1 cellular context compared by ENCODE assay signal in the genomic region with DNA sequence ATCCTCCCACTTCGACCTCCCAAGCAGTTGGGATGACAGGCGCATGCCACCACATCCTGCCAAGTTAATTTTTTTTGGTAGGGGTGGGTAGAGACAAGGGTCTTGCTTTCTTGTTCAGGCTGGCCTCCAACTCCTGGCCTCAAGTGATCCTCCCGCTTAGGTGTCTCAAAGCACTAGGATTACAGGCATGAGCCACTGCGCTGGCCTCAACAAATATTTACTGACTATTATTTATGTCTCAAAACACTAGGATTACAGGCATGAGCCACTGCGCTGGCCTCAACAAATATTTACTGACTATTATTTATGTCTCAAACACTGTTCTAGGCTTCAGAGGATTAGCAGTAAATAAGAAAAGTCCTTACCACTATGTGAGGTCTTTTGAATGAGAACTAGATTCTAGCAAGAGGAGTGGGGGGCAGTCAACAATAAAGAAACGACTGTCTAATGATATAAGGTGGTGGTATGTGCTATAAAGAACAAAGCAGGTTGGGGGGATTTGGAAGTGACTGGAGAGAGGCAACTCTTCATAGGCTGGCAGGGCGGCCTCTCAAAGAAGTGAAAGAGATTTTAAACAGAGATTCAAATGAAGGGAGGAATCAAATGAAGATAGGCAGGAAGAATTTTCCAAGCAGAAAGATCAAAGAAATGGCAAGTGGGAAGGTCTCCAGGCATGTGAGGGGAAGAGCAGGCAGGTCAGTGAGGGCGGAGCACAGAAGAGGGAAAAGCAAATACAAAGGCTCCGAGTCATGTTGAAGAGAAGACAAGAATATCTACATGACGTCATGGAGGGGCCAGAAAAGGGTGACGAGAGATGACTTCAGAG.
TF ChIP-seq lines count a peak whose summit lies in the region.

No MANE protein-coding gene starts in this region.

TF ChIP-seq in WTC11, 78 proteins besides CTCF, POLR2A, EP300 and RAD21 (continued from another document):
- TF ChIP-seq PREB (CRISPR knock-in tag; IDR thresholded peaks at IDR 0.05; ENCODE audit: borderline replicate concordance), result no peak
